Comparison of ENCODE assay signal across 1 cellular context in genomic region chr10:88994034-88994433, GRCh38.
TF ChIP-seq lines count a peak whose summit lies in the region.

No MANE protein-coding gene starts in this region.

TF ChIP-seq in GM12878, 131 proteins besides CTCF, POLR2A, EP300 and RAD21 (continued from another document):
- peak; percentile 93 for TF ChIP-seq RELB (IDR thresholded peaks at IDR 0.05; ENCODE audit: low read depth)
- peak; percentile 31; the same call in 1 of the 3 replicates for TF ChIP-seq POU2F2 (IDR thresholded peaks at IDR 0.05; ENCODE audit: borderline replicate concordance, low read depth, low read length)
- TF ChIP-seq RELA (IDR thresholded peaks at IDR 0.05; ENCODE audit: borderline replicate concordance, partially characterized antibody), result peak; percentile 92
- TF ChIP-seq, protein P1, sequence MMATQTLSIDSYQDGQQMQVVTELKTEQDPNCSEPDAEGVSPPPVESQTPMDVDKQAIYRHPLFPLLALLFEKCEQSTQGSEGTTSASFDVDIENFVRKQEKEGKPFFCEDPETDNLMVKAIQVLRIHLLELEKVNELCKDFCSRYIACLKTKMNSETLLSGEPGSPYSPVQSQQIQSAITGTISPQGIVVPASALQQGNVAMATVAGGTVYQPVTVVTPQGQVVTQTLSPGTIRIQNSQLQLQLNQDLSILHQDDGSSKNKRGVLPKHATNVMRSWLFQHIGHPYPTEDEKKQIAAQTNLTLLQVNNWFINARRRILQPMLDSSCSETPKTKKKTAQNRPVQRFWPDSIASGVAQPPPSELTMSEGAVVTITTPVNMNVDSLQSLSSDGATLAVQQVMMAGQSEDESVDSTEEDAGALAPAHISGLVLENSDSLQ (IDR thresholded peaks at IDR 0.05), result peak; percentile 30; the same call in 1 of the 2 replicates
- no peak for TF ChIP-seq KAT2A (conservative IDR thresholded peaks at IDR 0.05; ENCODE audit: control insufficient read depth, low read depth, low read length)
